In the genomic region with DNA sequence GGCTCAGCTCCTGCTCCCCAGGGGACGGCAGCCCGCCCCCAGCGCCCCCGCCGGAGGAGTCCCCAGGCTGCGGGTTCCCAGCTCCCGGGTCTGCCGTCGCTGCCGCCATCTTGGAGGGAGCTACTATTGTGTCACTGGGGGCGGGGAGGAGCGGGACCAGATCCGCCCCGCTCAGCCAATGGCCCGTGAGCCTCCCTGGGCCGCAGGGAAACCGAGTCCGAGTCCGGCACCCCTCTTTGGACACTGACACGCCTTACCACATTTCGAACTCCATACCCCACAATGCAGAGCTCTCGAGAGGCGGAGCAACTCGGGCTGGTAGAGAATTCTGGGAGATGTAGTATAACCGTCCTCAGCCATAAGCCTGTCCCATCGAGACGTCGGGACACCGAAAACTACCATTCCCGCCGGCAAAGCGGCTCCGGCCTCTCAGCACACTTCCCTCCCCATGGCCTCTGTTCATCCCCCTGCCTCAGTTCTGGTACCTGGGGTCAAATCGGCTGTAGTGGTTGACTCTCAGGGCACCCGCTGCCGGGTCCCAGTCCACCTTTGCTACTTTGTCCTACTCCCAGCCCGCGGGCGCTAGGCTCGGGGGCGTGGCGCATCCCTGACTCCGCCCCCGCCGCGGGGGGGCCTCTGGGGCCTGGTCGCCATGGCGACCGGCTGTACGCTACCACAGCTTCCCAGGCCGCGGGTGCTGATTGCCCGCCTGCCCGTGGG, we compare ENCODE assay signal across 8 cellular contexts. TPM values are rescaled to one million over a fixed set of nuclear protein-coding genes. Genes with fewer than 3 reads are reported as not detected.
DNase-seq lines count a peak whose midpoint lies in the region; ATAC-seq and TF ChIP-seq lines count a peak whose summit lies in the region.

A gene (minus strand): TSS at position 133 of the 720 bp plus-strand sequence. CDS start 24 bp downstream, at position 109.
A gene with protein sequence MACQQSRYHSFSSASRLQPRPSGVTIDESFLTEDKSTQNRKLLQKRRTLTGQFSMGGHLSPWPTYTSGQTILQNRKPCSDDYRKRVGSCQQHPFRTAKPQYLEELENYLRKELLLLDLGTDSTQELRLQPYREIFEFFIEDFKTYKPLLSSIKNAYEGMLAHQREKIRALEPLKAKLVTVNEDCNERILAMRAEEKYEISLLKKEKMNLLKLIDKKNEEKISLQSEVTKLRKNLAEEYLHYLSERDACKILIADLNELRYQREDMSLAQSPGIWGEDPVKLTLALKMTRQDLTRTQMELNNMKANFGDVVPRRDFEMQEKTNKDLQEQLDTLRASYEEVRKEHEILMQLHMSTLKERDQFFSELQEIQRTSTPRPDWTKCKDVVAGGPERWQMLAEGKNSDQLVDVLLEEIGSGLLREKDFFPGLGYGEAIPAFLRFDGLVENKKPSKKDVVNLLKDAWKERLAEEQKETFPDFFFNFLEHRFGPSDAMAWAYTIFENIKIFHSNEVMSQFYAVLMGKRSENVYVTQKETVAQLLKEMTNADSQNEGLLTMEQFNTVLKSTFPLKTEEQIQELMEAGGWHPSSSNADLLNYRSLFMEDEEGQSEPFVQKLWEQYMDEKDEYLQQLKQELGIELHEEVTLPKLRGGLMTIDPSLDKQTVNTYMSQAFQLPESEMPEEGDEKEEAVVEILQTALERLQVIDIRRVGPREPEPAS (plus strand): TSS at position 462 of the 720 bp plus-strand sequence. CDS start 261 bp downstream, outside the sequence.

- no peaks in the 10 kb centered on the region for H3K9me3 ChIP-seq in mammary epithelial cell (replicated peaks; ENCODE audit: insufficient read depth, low read length)
- H3K9me3 ChIP-seq in iPS-18c (ENCODE audit: control insufficient read depth, insufficient read depth, low read length): no peaks in the 10 kb centered on the region
- H3K9me3 ChIP-seq in skeletal muscle satellite cell (replicated peaks; ENCODE audit: low read length): no peaks in the 10 kb centered on the region

- peak; percentile 92 for DNase-seq in AG04449 (ENCODE audit: low read depth, low spot score)
- peak; percentile 92 for DNase-seq in NCI-H2196 (lab: John Stamatoyannopoulos, UW; ENCODE audit: unreplicated experiment)
- DNase-seq in mammary epithelial cell: peak; percentile 99

- peak within 1 kb of the TSS; percentile 97 for H2AFZ ChIP-seq in mammary epithelial cell (ENCODE audit: low read depth, low read length)

- peaks cover 7% of the 10 kb centered on the region for H3K36me3 ChIP-seq in mammary epithelial cell (ENCODE audit: insufficient read depth, low read length)
- H3K36me3 ChIP-seq in skeletal muscle satellite cell (ENCODE audit: insufficient read depth, low read length): peaks cover 4% of the 10 kb centered on the region

- peak within 1 kb of the TSS; percentile 91 for H3K4me2 ChIP-seq in mammary epithelial cell (ENCODE audit: insufficient read depth, low read depth, low read length)
- peak within 1 kb of the TSS; percentile 99 for H3K4me2 ChIP-seq in skeletal muscle satellite cell (ENCODE audit: low read length)

- WGBS in mammary epithelial cell (ENCODE audit: low coverage, missing lambda C conversion rate): 0% methylated on average over 13 of the region's 54 CpGs

- H3K4me1 ChIP-seq in mammary epithelial cell (ENCODE audit: insufficient read depth, low read length): peaks cover 15% of the 10 kb centered on the region
- peaks cover 15% of the 10 kb centered on the region for H3K4me1 ChIP-seq in skeletal muscle satellite cell (ENCODE audit: control insufficient read depth, insufficient read depth, low read length)

- dilution Hi-C loops in mammary epithelial cell (cut with HindIII; ENCODE audit: low sequenced_read_pairs): no loop called here

- H3K79me2 ChIP-seq in mammary epithelial cell (ENCODE audit: insufficient read depth, low read length): peaks cover 38% of the 10 kb centered on the region

- no TSS peak for BruUV-seq in mammary epithelial cell (replicated peaks; lab: Mats Ljungman, UMichigan)

- peak within 1 kb of the TSS; percentile 81 for H3K9ac ChIP-seq in mammary epithelial cell (ENCODE audit: insufficient read depth, low read length)
- peak within 1 kb of the TSS; percentile 90 for H3K9ac ChIP-seq in skeletal muscle satellite cell (ENCODE audit: low read depth, low read length)

- no peak for TF ChIP-seq CTCF in AG04449 (IDR thresholded peaks at IDR 0.05; ENCODE audit: insufficient read depth, low read length, missing control alignments)
- no peak for TF ChIP-seq CTCF in VCaP (conservative IDR thresholded peaks at IDR 0.05)
- no peak for TF ChIP-seq CTCF in mammary epithelial cell (conservative IDR thresholded peaks at IDR 0.05 in 1 of 2, IDR thresholded peaks at IDR 0.05 in 1 of 2; ENCODE audit: extremely low read depth in 1 of 2, insufficient read depth in 1 of 2, low read depth in 1 of 2, low read length in 2 of 2)

- H3K4me3 ChIP-seq in AG04449 (ENCODE audit: low read depth, low read length) (peak within 1 kb of the TSS; percentile 98), mammary epithelial cell (replicated peaks in 1 of 3; ENCODE audit: insufficient read depth in 1 of 3, low read depth in 2 of 3, low read length in 3 of 3) (peak within 1 kb of the TSS; percentile 80 to 93 (median 86)), iPS-18c (ENCODE audit: insufficient read depth, low read depth, low read length) (peak within 1 kb of the TSS; percentile 97), skeletal muscle satellite cell (ENCODE audit: low read length) (peak within 1 kb of the TSS; percentile 84)

- ATAC-seq in GM18873 (IDR thresholded peaks at IDR 0.05; ENCODE audit: low FRiP score, unreplicated experiment) (peak; percentile 89), HG03135 (IDR thresholded peaks at IDR 0.05; ENCODE audit: unreplicated experiment) (peak; percentile 96)

- POLR2A ChIA-PET in AG04449 (lab: Yijun Ruan, JAX): interaction anchor here (0.6 to 1.6 kb wide), 7 partner anchors 10 to 976 kb away, joined by 3 to 7 read pairs (median 3); a partner anchor contains a TSS

- H3K27ac ChIP-seq in VCaP (peak within 1 kb of the TSS; percentile 76), mammary epithelial cell (ENCODE audit: insufficient read depth, low read depth, low read length) (peak within 1 kb of the TSS; percentile 78)

- in situ Hi-C loops in mammary epithelial cell (cut with MboI; ENCODE audit: low sequenced_read_pairs in 2 of 2): loop anchor here in 1 of 2 donors (25.0 kb wide), 1 partner anchor 294 kb away; no protein-coding TSS in a partner anchor

- H3K27me3 ChIP-seq in mammary epithelial cell (ENCODE audit: insufficient read depth, low read length) (no peaks in the 10 kb centered on the region), skeletal muscle satellite cell (ENCODE audit: control insufficient read depth, insufficient read depth, low read length) (no peaks in the 10 kb centered on the region)

- CTCF ChIA-PET in AG04449 (lab: Yijun Ruan, JAX): interaction anchor here (0.8 to 2.6 kb wide), 6 partner anchors 9 to 139 kb away, joined by 3 to 52 read pairs (median 6); no protein-coding TSS in a partner anchor
- CTCF ChIA-PET in mammary epithelial cell (lab: Charles Lee; ENCODE audit: low non-redundant PET): interaction anchor here (0.6 to 1.2 kb wide), 5 partner anchors 10 to 133 kb away, joined by 3 to 13 read pairs (median 3); no protein-coding TSS in a partner anchor

- intact Hi-C loops in mammary epithelial cell (cut with micrococcal nuclease): loop anchor here (1.0 to 2.0 kb wide), 5 partner anchors 27 to 244 kb away; a partner anchor contains a TSS

- no peaks in the 10 kb centered on the region for H4K20me1 ChIP-seq in mammary epithelial cell (ENCODE audit: insufficient read depth, low read length)

RNA-seq across cellular contexts. Expression of the first gene that starts in this region (rescaled TPM):
- total RNA-seq in mammary epithelial cell: 10 to 100 TPM in 1 of 2 donors, 1 to 10 TPM in 1; 5.5 to 15.3 TPM
- polyA plus RNA-seq in mammary epithelial cell: 9.4 TPM
- polyA minus RNA-seq in mammary epithelial cell: 18.5 TPM
- 3.5 and 4.2 TPM in 2 replicates for total RNA-seq in skeletal muscle satellite cell (2012; rRNA removed)

RNA-seq across cellular contexts. Expression of the second gene that starts in this region (rescaled TPM):
- under 1 TPM; 0.33 to 0.99 TPM for total RNA-seq in mammary epithelial cell
- polyA plus RNA-seq in mammary epithelial cell: 0.51 TPM
- polyA minus RNA-seq in mammary epithelial cell: not detected
- 0.76 and 0.87 TPM in 2 replicates for total RNA-seq in skeletal muscle satellite cell (2012; rRNA removed)

Comparison
In these comparisons a context has a peak if more than half of its experiments do, and no peak if none do; other contexts are left out.
1. Peak in every context shown above with its lines: DNase-seq, ATAC-seq, H3K4me3 ChIP-seq and H3K27ac ChIP-seq.